Comparison of ENCODE assay signal across 19 cellular contexts in the genomic region with DNA sequence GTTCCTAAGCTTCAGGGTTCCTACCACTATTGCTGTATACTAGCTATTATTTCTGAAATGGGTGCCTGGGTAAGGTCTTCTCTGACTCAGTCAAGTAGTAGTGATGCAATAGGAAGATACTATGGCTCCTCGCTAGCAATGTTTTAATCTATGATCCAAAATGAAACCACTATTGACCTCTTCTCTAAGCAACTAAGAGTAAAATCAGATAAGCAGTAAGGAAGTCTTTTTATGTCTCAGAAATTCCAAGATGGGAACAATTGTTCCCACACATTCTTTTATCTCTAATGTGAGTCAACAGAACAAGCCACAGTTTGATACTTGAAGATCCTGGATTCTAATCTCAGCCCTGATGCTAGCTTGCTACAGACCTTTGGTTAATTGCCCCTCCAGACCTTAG. TPM values are rescaled to one million over a fixed set of nuclear protein-coding genes. Genes with fewer than 3 reads are reported as not detected.
DNase-seq lines count a peak whose midpoint lies in the region; ATAC-seq and TF ChIP-seq lines count a peak whose summit lies in the region.
"Had no signal": no experiment of that assay in that cellular context is flagged by ENCODE, and none has a peak within 500 bp of the region (broad histone marks: within the 10 kb centered on the region; RNA-seq: fewer than 3 reads in every experiment).

No MANE protein-coding gene starts in this region.

- peaks cover 2% of the 10 kb centered on the region for H3K4me1 ChIP-seq in fibroblast of lung (ENCODE audit: control insufficient read depth, extremely low read depth, insufficient read depth, low read length)
- H3K4me1 ChIP-seq: adrenal gland had no signal

- no peak overlapping the region for H3K4me3 Mint-ChIP-seq in activated CD4-positive, alpha-beta memory T cell treated with anti-CD3 and anti-CD28 coated beads, Interleukin-2, amount 10 ng/mL, durations not matched to agents 7 days and 5 days
- H3K4me3 Mint-ChIP-seq in stimulated activated naive CD8-positive, alpha-beta T cell treated with anti-CD3 and anti-CD28 coated beads, Interleukin-15, Interleukin-2, amounts not matched to agents 100 ng/mL and 50 ng/mL, for 24 hours, result no peak overlapping the region
- H3K4me3 Mint-ChIP-seq: T-helper 17 cell had no signal

- H3K9me3 ChIP-seq in fibroblast of lung (ENCODE audit: control insufficient read depth, insufficient read depth, low read depth, low read length), result no peaks in the 10 kb centered on the region
- H3K9me3 ChIP-seq in WERI-Rb-1 (ENCODE audit: severe bottlenecking), result no peaks in the 10 kb centered on the region
- H3K9me3 ChIP-seq: adrenal gland, left ventricle myocardium inferior, ovary, testis had no signal

- peak overlapping the region; percentile 53 to 72 for H3K27ac Mint-ChIP-seq in activated naive CD4-positive, alpha-beta T cell treated with anti-CD3 and anti-CD28 coated beads, Interleukin-2, amount 50 U/mL, for 72 hours
- peak overlapping the region; percentile 17 for H3K27ac Mint-ChIP-seq in activated CD4-positive, alpha-beta memory T cell treated with anti-CD3 and anti-CD28 coated beads, Interleukin-2, amount 10 ng/mL, durations not matched to agents 7 days and 5 days
- peak overlapping the region; percentile 81 for H3K27ac Mint-ChIP-seq in stimulated activated naive CD8-positive, alpha-beta T cell treated with anti-CD3 and anti-CD28 coated beads, Interleukin-15, Interleukin-2, amounts not matched to agents 100 ng/mL and 50 ng/mL, for 24 hours
- H3K27ac Mint-ChIP-seq: T-helper 17 cell had no signal

- TF ChIP-seq CTCF in fibroblast of lung (conservative IDR thresholded peaks at IDR 0.05 in 1 of 2, IDR thresholded peaks at IDR 0.05 in 1 of 2; ENCODE audit: low read depth in 1 of 2, low read length in 2 of 2) (no peak), WERI-Rb-1 (IDR thresholded peaks at IDR 0.05; ENCODE audit: low read depth, low read length) (no peak)

- H2AFZ ChIP-seq in fibroblast of lung (ENCODE audit: low read length), result no peak overlapping the region

- no peaks in the 10 kb centered on the region for H3K9me3 Mint-ChIP-seq in activated naive CD4-positive, alpha-beta T cell treated with anti-CD3 and anti-CD28 coated beads, Interleukin-2, amount 50 U/mL, for 72 hours
- no peaks in the 10 kb centered on the region for H3K9me3 Mint-ChIP-seq in activated CD4-positive, alpha-beta memory T cell treated with anti-CD3 and anti-CD28 coated beads, Interleukin-2, amount 10 ng/mL, durations not matched to agents 7 days and 5 days
- no peaks in the 10 kb centered on the region for H3K9me3 Mint-ChIP-seq in stimulated activated naive CD8-positive, alpha-beta T cell treated with anti-CD3 and anti-CD28 coated beads, Interleukin-15, Interleukin-2, amounts not matched to agents 100 ng/mL and 50 ng/mL, for 24 hours

- peaks cover 11% of the 10 kb centered on the region for H3K4me1 Mint-ChIP-seq in activated CD4-positive, alpha-beta memory T cell treated with anti-CD3 and anti-CD28 coated beads, Interleukin-2, amount 10 ng/mL, durations not matched to agents 7 days and 5 days
- peaks cover 21% of the 10 kb centered on the region for H3K4me1 Mint-ChIP-seq in stimulated activated naive CD8-positive, alpha-beta T cell treated with anti-CD3 and anti-CD28 coated beads, Interleukin-15, Interleukin-2, amounts not matched to agents 100 ng/mL and 50 ng/mL, for 24 hours (ENCODE audit: low read depth)
- H3K4me1 Mint-ChIP-seq: T-helper 17 cell had no signal

- no peaks in the 10 kb centered on the region for H4K20me1 ChIP-seq in fibroblast of lung (ENCODE audit: control insufficient read depth, extremely low read depth, insufficient read depth, low read length)

- H3K36me3 Mint-ChIP-seq in activated naive CD4-positive, alpha-beta T cell treated with anti-CD3 and anti-CD28 coated beads, Interleukin-2, amount 50 U/mL, for 72 hours, result peaks cover 5 to 9% of the 10 kb centered on the region in 2 donors
- H3K36me3 Mint-ChIP-seq in activated CD4-positive, alpha-beta memory T cell treated with anti-CD3 and anti-CD28 coated beads, Interleukin-2, amount 10 ng/mL, durations not matched to agents 7 days and 5 days (ENCODE audit: low read depth), result peaks cover 55% of the 10 kb centered on the region
- H3K36me3 Mint-ChIP-seq in stimulated activated naive CD8-positive, alpha-beta T cell treated with anti-CD3 and anti-CD28 coated beads, Interleukin-15, Interleukin-2, amounts not matched to agents 100 ng/mL and 50 ng/mL, for 24 hours (ENCODE audit: low read depth), result peaks cover 87% of the 10 kb centered on the region

- H3K4me2 ChIP-seq in fibroblast of lung (ENCODE audit: extremely low read depth, insufficient read depth, low read length), result no peak overlapping the region

- no peak overlapping the region for H3K9ac ChIP-seq in fibroblast of lung (ENCODE audit: insufficient read depth, low read length)

- no peak for DNase-seq in activated naive CD4-positive, alpha-beta T cell treated with anti-CD3 and anti-CD28 coated beads, Interleukin-2, amount 50 U/mL, for 72 hours (ENCODE audit: low spot score in 2 of 2)
- DNase-seq in activated naive CD4-positive, alpha-beta T cell (lab: John Stamatoyannopoulos, UW), result no peak
- no peak for DNase-seq in activated CD4-positive, alpha-beta memory T cell treated with anti-CD3 and anti-CD28 coated beads, Interleukin-2, amount 10 ng/mL, durations not matched to agents 7 days and 5 days
- DNase-seq in fibroblast of lung (ENCODE audit: low read depth in 2 of 2) (peak; percentile 62 to 87), WERI-Rb-1 (no peak), NCI-H128 (lab: John Stamatoyannopoulos, UW; ENCODE audit: unreplicated experiment) (no peak)
- DNase-seq: adrenal gland; foreskin melanocyte; left ventricle myocardium inferior; NCI-H2081; NCI-H510A treated with DMSO at 0.1 percent for 48 hours; ovary; SHP77; stimulated activated CD4-positive, alpha-beta T cell treated with anti-CD3 and anti-CD28 coated beads, Interleukin-4, amount 100 ng/mL, for 24 hours; stimulated activated CD8-positive, alpha-beta memory T cell treated with anti-CD3 and anti-CD28 coated beads, Interleukin-4, amount 100 ng/mL, for 48 hours; T-helper 17 cell; testis had no signal

- CTCF ChIA-PET in activated CD4-positive, alpha-beta memory T cell treated with anti-CD3 and anti-CD28 coated beads, Interleukin-2, amount 10 ng/mL, durations not matched to agents 7 days and 5 days (lab: Charles Lee), result interaction anchor here (1.5 to 1.7 kb wide), 4 partner anchors 18 to 193 kb away, joined by 3 to 6 read pairs (median 4); a partner anchor contains a TSS

- no peaks in the 10 kb centered on the region for H3K27me3 Mint-ChIP-seq in activated CD4-positive, alpha-beta memory T cell treated with anti-CD3 and anti-CD28 coated beads, Interleukin-2, amount 10 ng/mL, durations not matched to agents 7 days and 5 days
- H3K27me3 Mint-ChIP-seq in stimulated activated naive CD8-positive, alpha-beta T cell treated with anti-CD3 and anti-CD28 coated beads, Interleukin-15, Interleukin-2, amounts not matched to agents 100 ng/mL and 50 ng/mL, for 24 hours, result no peaks in the 10 kb centered on the region
- H3K27me3 Mint-ChIP-seq: T-helper 17 cell had no signal

- peak; percentile 61 to 81 for ATAC-seq in activated naive CD4-positive, alpha-beta T cell treated with anti-CD3 and anti-CD28 coated beads, Interleukin-2, amount 50 U/mL, for 72 hours
- ATAC-seq in GM21390 (IDR thresholded peaks at IDR 0.05; ENCODE audit: unreplicated experiment), result no peak
- ATAC-seq: T-helper 17 cell had no signal

- peaks cover 6% of the 10 kb centered on the region for H3K36me3 ChIP-seq in fibroblast of lung (ENCODE audit: control insufficient read depth, insufficient read depth, low read length)
- peaks cover 70% of the 10 kb centered on the region for H3K36me3 ChIP-seq in WERI-Rb-1
- H3K36me3 ChIP-seq: ovary had no signal

- no peaks in the 10 kb centered on the region for H3K27me3 ChIP-seq in fibroblast of lung (ENCODE audit: control insufficient read depth, insufficient read depth, low read length)
- no peaks in the 10 kb centered on the region for H3K27me3 ChIP-seq in WERI-Rb-1 (ENCODE audit: insufficient read depth, low read depth, severe bottlenecking)
- H3K27me3 ChIP-seq: adrenal gland, ovary, testis had no signal

- H3K79me2 ChIP-seq in fibroblast of lung (ENCODE audit: control insufficient read depth, insufficient read depth, low read length), result no peaks in the 10 kb centered on the region

- no peak overlapping the region for H3K27ac ChIP-seq in fibroblast of lung (ENCODE audit: insufficient read depth, low read length)
- no peak overlapping the region for H3K27ac ChIP-seq in WERI-Rb-1
- H3K27ac ChIP-seq: adrenal gland, left ventricle myocardium inferior, ovary had no signal

- H3K4me3 ChIP-seq in fibroblast of lung (replicated peaks in 1 of 4; ENCODE audit: control extremely low read depth in 1 of 4, insufficient read depth in 1 of 4, low read depth in 3 of 4, low read length in 4 of 4), result no peak overlapping the region
- H3K4me3 ChIP-seq in WERI-Rb-1 (ENCODE audit: low read depth, low read length), result no peak overlapping the region
- H3K4me3 ChIP-seq: adrenal gland, left ventricle myocardium inferior, ovary, testis had no signal

- POLR2A ChIA-PET in activated CD4-positive, alpha-beta memory T cell treated with anti-CD3 and anti-CD28 coated beads, Interleukin-2, amount 10 ng/mL, durations not matched to agents 7 days and 5 days (lab: Charles Lee), result interaction anchor here (1.4 kb wide), 1 partner anchor 15 kb away, joined by 4 read pairs; no protein-coding TSS in a partner anchor

RNA-seq across cellular contexts. Expression of a gene that starts 45.1 kb away (rescaled TPM):
- total RNA-seq in activated naive CD4-positive, alpha-beta T cell treated with anti-CD3 and anti-CD28 coated beads, Interleukin-2, amount 50 U/mL, for 72 hours, result 10 to 100 TPM; 30.1 to 47.1 TPM
- total RNA-seq in activated CD4-positive, alpha-beta memory T cell treated with anti-CD3 and anti-CD28 coated beads, Interleukin-2, amount 10 ng/mL, durations not matched to agents 7 days and 5 days, result 10 to 100 TPM; 42.4 to 43.1 TPM
- 23.4 and 28.2 TPM in 2 replicates for total RNA-seq in fibroblast of lung
- 36.5 and 40.8 TPM in 2 replicates for polyA plus RNA-seq in fibroblast of lung
- polyA plus RNA-seq in fibroblast of lung (2012), result 19.4 and 22.0 TPM in 2 replicates
- 102 and 170 TPM in 2 replicates for polyA minus RNA-seq in fibroblast of lung (ENCODE audit: low replicate concordance)

RNA-seq across cellular contexts. Expression of a gene that starts 45.2 kb away (rescaled TPM):
- 10 to 100 TPM; 74.1 to 94.5 TPM for total RNA-seq in activated naive CD4-positive, alpha-beta T cell treated with anti-CD3 and anti-CD28 coated beads, Interleukin-2, amount 50 U/mL, for 72 hours
- total RNA-seq in activated CD4-positive, alpha-beta memory T cell treated with anti-CD3 and anti-CD28 coated beads, Interleukin-2, amount 10 ng/mL, durations not matched to agents 7 days and 5 days, result 10 to 100 TPM; 56.6 to 58.6 TPM
- 26.7 and 29.2 TPM in 2 replicates for total RNA-seq in fibroblast of lung
- polyA plus RNA-seq in fibroblast of lung, result 57.8 and 67.2 TPM in 2 replicates
- polyA plus RNA-seq in fibroblast of lung (2012), result 52.3 and 57.4 TPM in 2 replicates
- 8.6 and 23.3 TPM in 2 replicates for polyA minus RNA-seq in fibroblast of lung (ENCODE audit: low replicate concordance)

RNA-seq across cellular contexts. Expression of a gene that starts 55.7 kb away (rescaled TPM):
- under 1 TPM in 1 of 2 donors, not detected in 1; 0.49 TPM for total RNA-seq in activated naive CD4-positive, alpha-beta T cell treated with anti-CD3 and anti-CD28 coated beads, Interleukin-2, amount 50 U/mL, for 72 hours
- under 1 TPM; 0.28 to 0.40 TPM for total RNA-seq in activated CD4-positive, alpha-beta memory T cell treated with anti-CD3 and anti-CD28 coated beads, Interleukin-2, amount 10 ng/mL, durations not matched to agents 7 days and 5 days
- 243 and 514 TPM in 2 replicates for total RNA-seq in fibroblast of lung
- 108 and 112 TPM in 2 replicates for polyA plus RNA-seq in fibroblast of lung
- polyA plus RNA-seq in fibroblast of lung (2012), result 184 and 214 TPM in 2 replicates
- 328 and 406 TPM in 2 replicates for polyA minus RNA-seq in fibroblast of lung (ENCODE audit: low replicate concordance)

Comparison
In these comparisons a context has a peak if more than half of its experiments do, and no peak if none do; other contexts are left out.
1. DNase-seq: peak in fibroblast of lung (2 of 2); none in activated naive CD4-positive, alpha-beta T cell treated with anti-CD3 and anti-CD28 coated beads, Interleukin-2, amount 50 U/mL, for 72 hours (0 of 2), activated naive CD4-positive, alpha-beta T cell (0 of 4), activated CD4-positive, alpha-beta memory T cell treated with anti-CD3 and anti-CD28 coated beads, Interleukin-2, amount 10 ng/mL, durations not matched to agents 7 days and 5 days (single experiment), WERI-Rb-1 (single experiment) and NCI-H128 (single experiment).
2. H3K27ac Mint-ChIP-seq: peak in every context shown above with its lines; median percentile 81 in stimulated activated naive CD8-positive, alpha-beta T cell treated with anti-CD3 and anti-CD28 coated beads, Interleukin-15, Interleukin-2, amounts not matched to agents 100 ng/mL and 50 ng/mL, for 24 hours; 62 in activated naive CD4-positive, alpha-beta T cell treated with anti-CD3 and anti-CD28 coated beads, Interleukin-2, amount 50 U/mL, for 72 hours; 17 in activated CD4-positive, alpha-beta memory T cell treated with anti-CD3 and anti-CD28 coated beads, Interleukin-2, amount 10 ng/mL, durations not matched to agents 7 days and 5 days.
3. RNA of a gene that starts 55.7 kb away (total RNA-seq): 243 to 514 TPM in fibroblast of lung; 0.49 TPM in activated naive CD4-positive, alpha-beta T cell treated with anti-CD3 and anti-CD28 coated beads, Interleukin-2, amount 50 U/mL, for 72 hours and 0.28 to 0.40 TPM in activated CD4-positive, alpha-beta memory T cell treated with anti-CD3 and anti-CD28 coated beads, Interleukin-2, amount 10 ng/mL, durations not matched to agents 7 days and 5 days; every median in the first group is over 100 times any median in the second.